Comparison of ENCODE assay signal across 17 cellular contexts in genomic region chr1:143721024-143721373, GRCh38.
A peak's percentile ranks its signal among the peaks of the same experiment; 100 is the strongest.
DNase-seq lines count a peak whose midpoint lies in the region; ATAC-seq, FAIRE-seq and TF ChIP-seq lines count a peak whose summit lies in the region.
"Had no signal": no experiment of that assay in that cellular context is flagged by ENCODE, and none has a peak within 500 bp of the region (broad histone marks: within the 10 kb centered on the region; RNA-seq: fewer than 3 reads in every experiment).

No MANE protein-coding gene starts in this region.

- H3K14ac ChIP-seq in mesenchymal stem cell (ENCODE audit: low read length in 2 of 2): no peak overlapping the region

- ATAC-seq in A549 (no peak), GM18505 (IDR thresholded peaks at IDR 0.05; ENCODE audit: unreplicated experiment) (no peak)
- no peak for ATAC-seq in activated T-helper 17 cell treated with anti-CD3 and anti-CD28 coated beads, Interleukin-2, amount 50 U/mL, for 72 hours (replicated peaks)
- ATAC-seq: activated CD8-positive, alpha-beta T cell treated with anti-CD3 and anti-CD28 coated beads, Interleukin-2, amount 10 ng/mL, durations not matched to agents 7 days and 5 days had no signal

- WGBS in A549 (ENCODE audit: missing lambda C conversion rate): 53% methylated on average over 7 of the region's 7 CpGs
- WGBS in GM23248 (ENCODE audit: low coverage in 1 of 2, low lambda C conversion rate in 2 of 2, missing lambda C conversion rate in 2 of 2), 2 experiments: 9 to 10% methylated on average over 5 to 7 of the region's 7 CpGs
- WGBS in mesenchymal stem cell: 64% methylated on average over 7 of the region's 7 CpGs
- 86% methylated on average over 7 of the region's 7 CpGs for WGBS in smooth muscle cell (ENCODE audit: low lambda C conversion rate)

- no peak overlapping the region for H4K8ac ChIP-seq in mesenchymal stem cell (ENCODE audit: low read length)

- H3K27me3 ChIP-seq in GM23248 (replicated peaks; ENCODE audit: insufficient read depth) (no peaks in the 10 kb centered on the region), mesenchymal stem cell (ENCODE audit: control insufficient read depth in 1 of 2, insufficient read depth in 1 of 2, low read length in 2 of 2) (peaks cover 0 to 26% of the 10 kb centered on the region in 2 experiments), smooth muscle cell (ENCODE audit: low read depth) (no peaks in the 10 kb centered on the region)
- H3K27me3 ChIP-seq: SJSA1 had no signal

- H3K27me3 Mint-ChIP-seq in activated T-helper 17 cell treated with anti-CD3 and anti-CD28 coated beads, Interleukin-2, amount 50 U/mL, for 72 hours: peaks cover 36% of the 10 kb centered on the region

- H4K91ac ChIP-seq in mesenchymal stem cell (ENCODE audit: low read length): no peak overlapping the region

- TF ChIP-seq POLR2A in A549 (IDR thresholded peaks at IDR 0.05; ENCODE audit: low read length) (no peak), GM18505 (IDR thresholded peaks at IDR 0.05; ENCODE audit: borderline replicate concordance, extremely low read depth, insufficient read depth, insufficient read length) (no peak), H54 (IDR thresholded peaks at IDR 0.05; ENCODE audit: low read depth, low read length) (no peak)

- no peak overlapping the region for H2AK5ac ChIP-seq in mesenchymal stem cell (ENCODE audit: low read length, severe bottlenecking)

- H4K20me1 ChIP-seq in GM23248 (ENCODE audit: insufficient read depth) (no peaks in the 10 kb centered on the region), smooth muscle cell (ENCODE audit: low read depth) (no peaks in the 10 kb centered on the region)

- POLR2A ChIA-PET in A549 (lab: Yijun Ruan, JAX): no interaction called here

- H3K4me1 ChIP-seq in A549 (no peaks in the 10 kb centered on the region), GM23248 (ENCODE audit: insufficient read depth) (no peaks in the 10 kb centered on the region), mesenchymal stem cell (ENCODE audit: control insufficient read depth, insufficient read depth, low read depth, low read length) (no peaks in the 10 kb centered on the region), smooth muscle cell (ENCODE audit: low read depth) (no peaks in the 10 kb centered on the region)
- H3K4me1 ChIP-seq: left ventricle myocardium inferior, SJSA1 had no signal

- no peak for TF ChIP-seq CTCF in A549 (IDR thresholded peaks at IDR 0.05)
- TF ChIP-seq CTCF in smooth muscle cell (IDR thresholded peaks at IDR 0.05; ENCODE audit: borderline replicate concordance, insufficient read depth, poor library complexity, severe bottlenecking): no peak

- H3K79me2 ChIP-seq in GM23248 (ENCODE audit: insufficient read depth) (no peaks in the 10 kb centered on the region), smooth muscle cell (ENCODE audit: low read depth) (no peaks in the 10 kb centered on the region)

- H3K18ac ChIP-seq in mesenchymal stem cell (ENCODE audit: low read depth in 1 of 2, low read length in 2 of 2): no peak overlapping the region

- TF ChIP-seq RAD21 in A549 (conservative IDR thresholded peaks at IDR 0.05 in 1 of 2, IDR thresholded peaks at IDR 0.05 in 1 of 2): no peak

- in situ Hi-C loops in GM23248 (cut with MboI): no loop called here

- H2BK120ac ChIP-seq in mesenchymal stem cell (ENCODE audit: low read depth, low read length): no peak overlapping the region

- no peaks in the 10 kb centered on the region for H3K9me3 Mint-ChIP-seq in activated T-helper 17 cell treated with anti-CD3 and anti-CD28 coated beads, Interleukin-2, amount 50 U/mL, for 72 hours

- H3K23ac ChIP-seq in mesenchymal stem cell (ENCODE audit: low read length in 2 of 2): no peak overlapping the region

- H2BK12ac ChIP-seq in mesenchymal stem cell (ENCODE audit: low read length in 2 of 2): no peak overlapping the region

- H3K36me3 Mint-ChIP-seq in activated T-helper 17 cell treated with anti-CD3 and anti-CD28 coated beads, Interleukin-2, amount 50 U/mL, for 72 hours (ENCODE audit: low read depth): no peaks in the 10 kb centered on the region

- DNase-seq in A549 (ENCODE audit: low read depth in 1 of 2, low spot score in 1 of 2) (no peak), GM23248 (no peak), mesenchymal stem cell (no peak), globus pallidus (ENCODE audit: low spot score) (no peak), smooth muscle cell (lab: John Stamatoyannopoulos, UW; ENCODE audit: unreplicated experiment) (no peak), H54 (ENCODE audit: insufficient read length, low spot score) (no peak)
- DNase-seq: activated CD8-positive, alpha-beta T cell treated with anti-CD3 and anti-CD28 coated beads, Interleukin-2, amount 10 ng/mL, durations not matched to agents 7 days and 5 days; activated effector memory CD4-positive, alpha-beta T cell treated with Interleukin-2 at 50 U/mL for 16 hours; foreskin melanocyte; GDM1; left ventricle myocardium inferior; NCI-H526; nephron progenitor cell had no signal

- CTCF ChIA-PET in A549 (lab: Yijun Ruan, JAX): interaction anchor here (1.1 to 2.0 kb wide), 2 partner anchors 10 to 11 kb away, joined by 3 to 4 read pairs; no protein-coding TSS in a partner anchor

- H3F3A ChIP-seq in GM23248 (ENCODE audit: insufficient read depth) (no peaks in the 10 kb centered on the region), smooth muscle cell (ENCODE audit: low read depth) (no peaks in the 10 kb centered on the region)

- TF ChIP-seq EP300 in A549 (IDR thresholded peaks at IDR 0.05): no peak

- peak overlapping the region; percentile 67 for H3K4me2 ChIP-seq in A549
- no peak overlapping the region for H3K4me2 ChIP-seq in GM23248 (ENCODE audit: unreplicated experiment)
- H3K4me2 ChIP-seq in mesenchymal stem cell (ENCODE audit: low read length, poor library complexity, severe bottlenecking): no peak overlapping the region
- H3K4me2 ChIP-seq in smooth muscle cell: no peak overlapping the region

- H3K4me3 ChIP-seq in A549 (no peak overlapping the region; the same call in 2 of the 3 replicates), GM23248 (no peak overlapping the region), mesenchymal stem cell (ENCODE audit: insufficient read depth in 1 of 2, low read depth in 1 of 2, low read length in 2 of 2) (peak overlapping the region in 1 of 2 experiments; percentile 62), smooth muscle cell (no peak overlapping the region)
- H3K4me3 ChIP-seq: HAP-1, left ventricle myocardium inferior, SJSA1 had no signal

- H3K27ac ChIP-seq in A549 (peak overlapping the region in 1 of 2 experiments; percentile 81; a peak in 3 of 6 replicates), GM23248 (no peak overlapping the region), mesenchymal stem cell (ENCODE audit: low read length, poor library complexity, severe bottlenecking) (no peak overlapping the region), smooth muscle cell (ENCODE audit: low read depth) (no peak overlapping the region)
- H3K27ac ChIP-seq: left ventricle myocardium inferior, SJSA1 had no signal

- H2BK5ac ChIP-seq in mesenchymal stem cell (ENCODE audit: low read depth, low read length, poor library complexity, severe bottlenecking): no peak overlapping the region

- FAIRE-seq in A549 (lab: Jason Lieb, UNC) (no peak), H54 (lab: Jason Lieb, UNC) (no peak)

- H3K36me3 ChIP-seq in GM23248 (ENCODE audit: low read depth): no peaks in the 10 kb centered on the region
- no peaks in the 10 kb centered on the region for H3K36me3 ChIP-seq in mesenchymal stem cell (ENCODE audit: control insufficient read depth in 1 of 2, insufficient read depth in 2 of 2, low read depth in 1 of 2, low read length in 2 of 2)
- H3K36me3 ChIP-seq in smooth muscle cell (ENCODE audit: low read depth): no peaks in the 10 kb centered on the region
- H3K36me3 ChIP-seq: HAP-1, left ventricle myocardium inferior, SJSA1 had no signal

- H3K9ac ChIP-seq in GM23248 (no peak overlapping the region), mesenchymal stem cell (ENCODE audit: low read length) (peak overlapping the region; percentile 54), smooth muscle cell (ENCODE audit: low read depth) (no peak overlapping the region)

- H2BK15ac ChIP-seq in mesenchymal stem cell (ENCODE audit: low read depth, poor library complexity, severe bottlenecking): no peak overlapping the region

- no peaks in the 10 kb centered on the region for H3K4me1 Mint-ChIP-seq in activated T-helper 17 cell treated with anti-CD3 and anti-CD28 coated beads, Interleukin-2, amount 50 U/mL, for 72 hours
- H3K4me1 Mint-ChIP-seq: nephron progenitor cell had no signal

- H3K9me3 ChIP-seq in A549: no peaks in the 10 kb centered on the region
- no peaks in the 10 kb centered on the region for H3K9me3 ChIP-seq in GM23248 (ENCODE audit: low read depth)
- H3K9me3 ChIP-seq in mesenchymal stem cell (ENCODE audit: control insufficient read depth, low read length): no peaks in the 10 kb centered on the region
- H3K9me3 ChIP-seq in smooth muscle cell (replicated peaks; ENCODE audit: low read depth): no peaks in the 10 kb centered on the region
- H3K9me3 ChIP-seq: HAP-1, left ventricle myocardium inferior, SJSA1 had no signal

- H2AFZ ChIP-seq in GM23248 (peak overlapping the region; percentile 58; the same call in 1 of the 2 replicates), mesenchymal stem cell (ENCODE audit: low read depth, low read length) (no peak overlapping the region), smooth muscle cell (ENCODE audit: low read depth) (no peak overlapping the region)

- H3K4me3 Mint-ChIP-seq in activated T-helper 17 cell treated with anti-CD3 and anti-CD28 coated beads, Interleukin-2, amount 50 U/mL, for 72 hours: peak overlapping the region; percentile 59
- H3K4me3 Mint-ChIP-seq: activated CD8-positive, alpha-beta T cell treated with anti-CD3 and anti-CD28 coated beads, Interleukin-2, amount 10 ng/mL, durations not matched to agents 7 days and 5 days; nephron progenitor cell had no signal

- no peaks in the 10 kb centered on the region for H3K79me1 ChIP-seq in mesenchymal stem cell (replicated peaks; ENCODE audit: low read length, poor library complexity, severe bottlenecking)

- H3K4ac ChIP-seq in mesenchymal stem cell (ENCODE audit: low read depth in 1 of 2, low read length in 2 of 2): no peak overlapping the region

- H3K9me2 ChIP-seq in GM23248 (ENCODE audit: insufficient read depth): no peaks in the 10 kb centered on the region

- peak overlapping the region; percentile 38 for H3K27ac Mint-ChIP-seq in activated T-helper 17 cell treated with anti-CD3 and anti-CD28 coated beads, Interleukin-2, amount 50 U/mL, for 72 hours
- H3K27ac Mint-ChIP-seq: activated CD8-positive, alpha-beta T cell treated with anti-CD3 and anti-CD28 coated beads, Interleukin-2, amount 10 ng/mL, durations not matched to agents 7 days and 5 days; nephron progenitor cell had no signal

TF ChIP-seq in A549, 52 proteins besides CTCF, POLR2A, EP300 and RAD21 (continues in another document):
- TF ChIP-seq ZNF302 (CRISPR knock-in tag; IDR thresholded peaks at IDR 0.05) (no peak), JUNB (IDR thresholded peaks at IDR 0.05) (no peak), RFX5 (IDR thresholded peaks at IDR 0.05) (no peak), BHLHE40 (IDR thresholded peaks at IDR 0.05; ENCODE audit: low read depth, low read length) (no peak)
